In the genomic region with DNA sequence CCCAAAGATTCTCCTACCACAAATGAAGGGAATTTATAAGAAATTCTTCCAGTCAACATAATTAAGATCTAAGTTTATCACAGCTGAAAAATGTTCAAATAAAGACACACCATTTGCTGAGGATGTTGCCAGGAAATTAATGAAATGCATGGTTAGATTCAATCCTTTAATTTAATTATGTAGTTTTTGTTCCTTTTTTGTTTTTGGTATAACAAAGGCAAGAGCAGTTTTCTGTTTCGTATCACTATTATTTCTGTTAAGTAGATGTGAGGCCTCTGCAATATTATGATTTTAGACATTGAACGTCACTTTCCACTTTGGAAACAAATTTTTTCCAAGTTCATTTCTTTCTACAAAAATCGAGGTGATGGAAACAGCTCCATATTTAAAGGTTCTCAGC, we compare ENCODE assay signal across 2 cellular contexts.
TF ChIP-seq lines count a peak whose summit lies in the region.

No MANE protein-coding gene starts in this region.

TF ChIP-seq in GM23338, 12 proteins besides CTCF, POLR2A, EP300 and RAD21 (continued from another document):
- TF ChIP-seq, protein P1, sequence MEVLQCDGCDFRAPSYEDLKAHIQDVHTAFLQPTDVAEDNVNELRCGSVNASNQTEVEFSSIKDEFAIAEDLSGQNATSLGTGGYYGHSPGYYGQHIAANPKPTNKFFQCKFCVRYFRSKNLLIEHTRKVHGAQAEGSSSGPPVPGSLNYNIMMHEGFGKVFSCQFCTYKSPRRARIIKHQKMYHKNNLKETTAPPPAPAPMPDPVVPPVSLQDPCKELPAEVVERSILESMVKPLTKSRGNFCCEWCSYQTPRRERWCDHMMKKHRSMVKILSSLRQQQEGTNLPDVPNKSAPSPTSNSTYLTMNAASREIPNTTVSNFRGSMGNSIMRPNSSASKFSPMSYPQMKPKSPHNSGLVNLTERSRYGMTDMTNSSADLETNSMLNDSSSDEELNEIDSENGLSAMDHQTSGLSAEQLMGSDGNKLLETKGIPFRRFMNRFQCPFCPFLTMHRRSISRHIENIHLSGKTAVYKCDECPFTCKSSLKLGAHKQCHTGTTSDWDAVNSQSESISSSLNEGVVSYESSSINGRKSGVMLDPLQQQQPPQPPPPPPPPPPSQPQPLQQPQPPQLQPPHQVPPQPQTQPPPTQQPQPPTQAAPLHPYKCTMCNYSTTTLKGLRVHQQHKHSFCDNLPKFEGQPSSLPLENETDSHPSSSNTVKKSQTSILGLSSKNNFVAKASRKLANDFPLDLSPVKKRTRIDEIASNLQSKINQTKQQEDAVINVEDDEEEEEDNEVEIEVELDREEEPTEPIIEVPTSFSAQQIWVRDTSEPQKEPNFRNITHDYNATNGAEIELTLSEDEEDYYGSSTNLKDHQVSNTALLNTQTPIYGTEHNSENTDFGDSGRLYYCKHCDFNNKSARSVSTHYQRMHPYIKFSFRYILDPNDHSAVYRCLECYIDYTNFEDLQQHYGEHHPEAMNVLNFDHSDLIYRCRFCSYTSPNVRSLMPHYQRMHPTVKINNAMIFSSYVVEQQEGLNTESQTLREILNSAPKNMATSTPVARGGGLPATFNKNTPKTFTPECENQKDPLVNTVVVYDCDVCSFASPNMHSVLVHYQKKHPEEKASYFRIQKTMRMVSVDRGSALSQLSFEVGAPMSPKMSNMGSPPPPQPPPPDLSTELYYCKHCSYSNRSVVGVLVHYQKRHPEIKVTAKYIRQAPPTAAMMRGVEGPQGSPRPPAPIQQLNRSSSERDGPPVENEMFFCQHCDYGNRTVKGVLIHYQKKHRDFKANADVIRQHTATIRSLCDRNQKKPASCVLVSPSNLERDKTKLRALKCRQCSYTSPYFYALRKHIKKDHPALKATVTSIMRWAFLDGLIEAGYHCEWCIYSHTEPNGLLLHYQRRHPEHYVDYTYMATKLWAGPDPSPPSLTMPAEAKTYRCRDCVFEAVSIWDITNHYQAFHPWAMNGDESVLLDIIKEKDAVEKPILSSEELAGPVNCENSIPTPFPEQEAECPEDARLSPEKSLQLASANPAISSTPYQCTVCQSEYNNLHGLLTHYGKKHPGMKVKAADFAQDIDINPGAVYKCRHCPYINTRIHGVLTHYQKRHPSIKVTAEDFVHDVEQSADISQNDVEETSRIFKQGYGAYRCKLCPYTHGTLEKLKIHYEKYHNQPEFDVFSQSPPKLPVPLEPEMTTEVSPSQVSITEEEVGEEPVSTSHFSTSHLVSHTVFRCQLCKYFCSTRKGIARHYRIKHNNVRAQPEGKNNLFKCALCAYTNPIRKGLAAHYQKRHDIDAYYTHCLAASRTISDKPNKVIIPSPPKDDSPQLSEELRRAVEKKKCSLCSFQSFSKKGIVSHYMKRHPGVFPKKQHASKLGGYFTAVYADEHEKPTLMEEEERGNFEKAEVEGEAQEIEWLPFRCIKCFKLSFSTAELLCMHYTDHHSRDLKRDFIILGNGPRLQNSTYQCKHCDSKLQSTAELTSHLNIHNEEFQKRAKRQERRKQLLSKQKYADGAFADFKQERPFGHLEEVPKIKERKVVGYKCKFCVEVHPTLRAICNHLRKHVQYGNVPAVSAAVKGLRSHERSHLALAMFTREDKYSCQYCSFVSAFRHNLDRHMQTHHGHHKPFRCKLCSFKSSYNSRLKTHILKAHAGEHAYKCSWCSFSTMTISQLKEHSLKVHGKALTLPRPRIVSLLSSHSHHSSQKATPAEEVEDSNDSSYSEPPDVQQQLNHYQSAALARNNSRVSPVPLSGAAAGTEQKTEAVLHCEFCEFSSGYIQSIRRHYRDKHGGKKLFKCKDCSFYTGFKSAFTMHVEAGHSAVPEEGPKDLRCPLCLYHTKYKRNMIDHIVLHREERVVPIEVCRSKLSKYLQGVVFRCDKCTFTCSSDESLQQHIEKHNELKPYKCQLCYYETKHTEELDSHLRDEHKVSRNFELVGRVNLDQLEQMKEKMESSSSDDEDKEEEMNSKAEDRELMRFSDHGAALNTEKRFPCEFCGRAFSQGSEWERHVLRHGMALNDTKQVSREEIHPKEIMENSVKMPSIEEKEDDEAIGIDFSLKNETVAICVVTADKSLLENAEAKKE (CRISPR knock-in tag; IDR thresholded peaks at IDR 0.05), result no peak
- no peak for TF ChIP-seq POLR2AphosphoS5 (IDR thresholded peaks at IDR 0.05; ENCODE audit: low read depth)
- TF ChIP-seq EZH2 (IDR thresholded peaks at IDR 0.05; ENCODE audit: low read depth, unreplicated experiment), result no peak
- TF ChIP-seq NANOG (IDR thresholded peaks at IDR 0.05; ENCODE audit: borderline replicate concordance), result no peak
- TF ChIP-seq CREB1 (CRISPR knock-in tag; IDR thresholded peaks at IDR 0.05; ENCODE audit: low read depth), result no peak
- no peak for TF ChIP-seq EZH2phosphoT487 (IDR thresholded peaks at IDR 0.05; ENCODE audit: unreplicated experiment)
- TF ChIP-seq, protein P2, sequence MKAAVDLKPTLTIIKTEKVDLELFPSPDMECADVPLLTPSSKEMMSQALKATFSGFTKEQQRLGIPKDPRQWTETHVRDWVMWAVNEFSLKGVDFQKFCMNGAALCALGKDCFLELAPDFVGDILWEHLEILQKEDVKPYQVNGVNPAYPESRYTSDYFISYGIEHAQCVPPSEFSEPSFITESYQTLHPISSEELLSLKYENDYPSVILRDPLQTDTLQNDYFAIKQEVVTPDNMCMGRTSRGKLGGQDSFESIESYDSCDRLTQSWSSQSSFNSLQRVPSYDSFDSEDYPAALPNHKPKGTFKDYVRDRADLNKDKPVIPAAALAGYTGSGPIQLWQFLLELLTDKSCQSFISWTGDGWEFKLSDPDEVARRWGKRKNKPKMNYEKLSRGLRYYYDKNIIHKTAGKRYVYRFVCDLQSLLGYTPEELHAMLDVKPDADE (IDR thresholded peaks at IDR 0.05), result no peak
- no peak for TF ChIP-seq ZNF114 (CRISPR knock-in tag; IDR thresholded peaks at IDR 0.05)
- TF ChIP-seq, protein P3, sequence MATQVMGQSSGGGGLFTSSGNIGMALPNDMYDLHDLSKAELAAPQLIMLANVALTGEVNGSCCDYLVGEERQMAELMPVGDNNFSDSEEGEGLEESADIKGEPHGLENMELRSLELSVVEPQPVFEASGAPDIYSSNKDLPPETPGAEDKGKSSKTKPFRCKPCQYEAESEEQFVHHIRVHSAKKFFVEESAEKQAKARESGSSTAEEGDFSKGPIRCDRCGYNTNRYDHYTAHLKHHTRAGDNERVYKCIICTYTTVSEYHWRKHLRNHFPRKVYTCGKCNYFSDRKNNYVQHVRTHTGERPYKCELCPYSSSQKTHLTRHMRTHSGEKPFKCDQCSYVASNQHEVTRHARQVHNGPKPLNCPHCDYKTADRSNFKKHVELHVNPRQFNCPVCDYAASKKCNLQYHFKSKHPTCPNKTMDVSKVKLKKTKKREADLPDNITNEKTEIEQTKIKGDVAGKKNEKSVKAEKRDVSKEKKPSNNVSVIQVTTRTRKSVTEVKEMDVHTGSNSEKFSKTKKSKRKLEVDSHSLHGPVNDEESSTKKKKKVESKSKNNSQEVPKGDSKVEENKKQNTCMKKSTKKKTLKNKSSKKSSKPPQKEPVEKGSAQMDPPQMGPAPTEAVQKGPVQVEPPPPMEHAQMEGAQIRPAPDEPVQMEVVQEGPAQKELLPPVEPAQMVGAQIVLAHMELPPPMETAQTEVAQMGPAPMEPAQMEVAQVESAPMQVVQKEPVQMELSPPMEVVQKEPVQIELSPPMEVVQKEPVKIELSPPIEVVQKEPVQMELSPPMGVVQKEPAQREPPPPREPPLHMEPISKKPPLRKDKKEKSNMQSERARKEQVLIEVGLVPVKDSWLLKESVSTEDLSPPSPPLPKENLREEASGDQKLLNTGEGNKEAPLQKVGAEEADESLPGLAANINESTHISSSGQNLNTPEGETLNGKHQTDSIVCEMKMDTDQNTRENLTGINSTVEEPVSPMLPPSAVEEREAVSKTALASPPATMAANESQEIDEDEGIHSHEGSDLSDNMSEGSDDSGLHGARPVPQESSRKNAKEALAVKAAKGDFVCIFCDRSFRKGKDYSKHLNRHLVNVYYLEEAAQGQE (IDR thresholded peaks at IDR 0.05; ENCODE audit: unreplicated experiment), result no peak
- TF ChIP-seq STAT1 (IDR thresholded peaks at IDR 0.05; ENCODE audit: unreplicated experiment), result no peak

TF ChIP-seq in GM12878, 131 proteins besides CTCF, POLR2A, EP300 and RAD21 (continued from another document and continues in another):
- TF ChIP-seq SMC3 (IDR thresholded peaks at IDR 0.05; ENCODE audit: borderline replicate concordance, low read length), result no peak
- no peak for TF ChIP-seq CBX3 (IDR thresholded peaks at IDR 0.05; ENCODE audit: borderline replicate concordance, low read depth)
- peak; percentile 91 for TF ChIP-seq MTA2 (IDR thresholded peaks at IDR 0.05; ENCODE audit: low read depth)
- TF ChIP-seq ATF7 (IDR thresholded peaks at IDR 0.05; ENCODE audit: low read depth), result peak; percentile 30; the same call in 1 of the 2 replicates
- TF ChIP-seq NR2F1 (conservative IDR thresholded peaks at IDR 0.05), result no peak
- TF ChIP-seq WRNIP1 (IDR thresholded peaks at IDR 0.05; ENCODE audit: borderline replicate concordance, low read depth, low read length), result no peak
- TF ChIP-seq IKZF1 (conservative IDR thresholded peaks at IDR 0.05), result 0 out of 2 replicates have a peak, but pooled peaks have one; percentile 24
- no peak for TF ChIP-seq ZNF207 (IDR thresholded peaks at IDR 0.05; ENCODE audit: borderline replicate concordance)
- no peak for TF ChIP-seq YY1 (IDR thresholded peaks at IDR 0.05; ENCODE audit: low read depth, low read length)
- TF ChIP-seq, protein P4, sequence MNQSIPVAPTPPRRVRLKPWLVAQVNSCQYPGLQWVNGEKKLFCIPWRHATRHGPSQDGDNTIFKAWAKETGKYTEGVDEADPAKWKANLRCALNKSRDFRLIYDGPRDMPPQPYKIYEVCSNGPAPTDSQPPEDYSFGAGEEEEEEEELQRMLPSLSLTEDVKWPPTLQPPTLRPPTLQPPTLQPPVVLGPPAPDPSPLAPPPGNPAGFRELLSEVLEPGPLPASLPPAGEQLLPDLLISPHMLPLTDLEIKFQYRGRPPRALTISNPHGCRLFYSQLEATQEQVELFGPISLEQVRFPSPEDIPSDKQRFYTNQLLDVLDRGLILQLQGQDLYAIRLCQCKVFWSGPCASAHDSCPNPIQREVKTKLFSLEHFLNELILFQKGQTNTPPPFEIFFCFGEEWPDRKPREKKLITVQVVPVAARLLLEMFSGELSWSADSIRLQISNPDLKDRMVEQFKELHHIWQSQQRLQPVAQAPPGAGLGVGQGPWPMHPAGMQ (IDR thresholded peaks at IDR 0.05; ENCODE audit: borderline replicate concordance), result no peak
- TF ChIP-seq, protein P5, sequence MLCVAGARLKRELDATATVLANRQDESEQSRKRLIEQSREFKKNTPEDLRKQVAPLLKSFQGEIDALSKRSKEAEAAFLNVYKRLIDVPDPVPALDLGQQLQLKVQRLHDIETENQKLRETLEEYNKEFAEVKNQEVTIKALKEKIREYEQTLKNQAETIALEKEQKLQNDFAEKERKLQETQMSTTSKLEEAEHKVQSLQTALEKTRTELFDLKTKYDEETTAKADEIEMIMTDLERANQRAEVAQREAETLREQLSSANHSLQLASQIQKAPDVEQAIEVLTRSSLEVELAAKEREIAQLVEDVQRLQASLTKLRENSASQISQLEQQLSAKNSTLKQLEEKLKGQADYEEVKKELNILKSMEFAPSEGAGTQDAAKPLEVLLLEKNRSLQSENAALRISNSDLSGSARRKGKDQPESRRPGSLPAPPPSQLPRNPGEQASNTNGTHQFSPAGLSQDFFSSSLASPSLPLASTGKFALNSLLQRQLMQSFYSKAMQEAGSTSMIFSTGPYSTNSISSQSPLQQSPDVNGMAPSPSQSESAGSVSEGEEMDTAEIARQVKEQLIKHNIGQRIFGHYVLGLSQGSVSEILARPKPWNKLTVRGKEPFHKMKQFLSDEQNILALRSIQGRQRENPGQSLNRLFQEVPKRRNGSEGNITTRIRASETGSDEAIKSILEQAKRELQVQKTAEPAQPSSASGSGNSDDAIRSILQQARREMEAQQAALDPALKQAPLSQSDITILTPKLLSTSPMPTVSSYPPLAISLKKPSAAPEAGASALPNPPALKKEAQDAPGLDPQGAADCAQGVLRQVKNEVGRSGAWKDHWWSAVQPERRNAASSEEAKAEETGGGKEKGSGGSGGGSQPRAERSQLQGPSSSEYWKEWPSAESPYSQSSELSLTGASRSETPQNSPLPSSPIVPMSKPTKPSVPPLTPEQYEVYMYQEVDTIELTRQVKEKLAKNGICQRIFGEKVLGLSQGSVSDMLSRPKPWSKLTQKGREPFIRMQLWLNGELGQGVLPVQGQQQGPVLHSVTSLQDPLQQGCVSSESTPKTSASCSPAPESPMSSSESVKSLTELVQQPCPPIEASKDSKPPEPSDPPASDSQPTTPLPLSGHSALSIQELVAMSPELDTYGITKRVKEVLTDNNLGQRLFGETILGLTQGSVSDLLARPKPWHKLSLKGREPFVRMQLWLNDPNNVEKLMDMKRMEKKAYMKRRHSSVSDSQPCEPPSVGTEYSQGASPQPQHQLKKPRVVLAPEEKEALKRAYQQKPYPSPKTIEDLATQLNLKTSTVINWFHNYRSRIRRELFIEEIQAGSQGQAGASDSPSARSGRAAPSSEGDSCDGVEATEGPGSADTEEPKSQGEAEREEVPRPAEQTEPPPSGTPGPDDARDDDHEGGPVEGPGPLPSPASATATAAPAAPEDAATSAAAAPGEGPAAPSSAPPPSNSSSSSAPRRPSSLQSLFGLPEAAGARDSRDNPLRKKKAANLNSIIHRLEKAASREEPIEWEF (IDR thresholded peaks at IDR 0.05; ENCODE audit: insufficient replicate concordance, low read depth, low read length), result no peak
- TF ChIP-seq SUPT20H (IDR thresholded peaks at IDR 0.05; ENCODE audit: borderline replicate concordance, control insufficient read depth, low read depth, low read length), result no peak
- TF ChIP-seq, protein P6, sequence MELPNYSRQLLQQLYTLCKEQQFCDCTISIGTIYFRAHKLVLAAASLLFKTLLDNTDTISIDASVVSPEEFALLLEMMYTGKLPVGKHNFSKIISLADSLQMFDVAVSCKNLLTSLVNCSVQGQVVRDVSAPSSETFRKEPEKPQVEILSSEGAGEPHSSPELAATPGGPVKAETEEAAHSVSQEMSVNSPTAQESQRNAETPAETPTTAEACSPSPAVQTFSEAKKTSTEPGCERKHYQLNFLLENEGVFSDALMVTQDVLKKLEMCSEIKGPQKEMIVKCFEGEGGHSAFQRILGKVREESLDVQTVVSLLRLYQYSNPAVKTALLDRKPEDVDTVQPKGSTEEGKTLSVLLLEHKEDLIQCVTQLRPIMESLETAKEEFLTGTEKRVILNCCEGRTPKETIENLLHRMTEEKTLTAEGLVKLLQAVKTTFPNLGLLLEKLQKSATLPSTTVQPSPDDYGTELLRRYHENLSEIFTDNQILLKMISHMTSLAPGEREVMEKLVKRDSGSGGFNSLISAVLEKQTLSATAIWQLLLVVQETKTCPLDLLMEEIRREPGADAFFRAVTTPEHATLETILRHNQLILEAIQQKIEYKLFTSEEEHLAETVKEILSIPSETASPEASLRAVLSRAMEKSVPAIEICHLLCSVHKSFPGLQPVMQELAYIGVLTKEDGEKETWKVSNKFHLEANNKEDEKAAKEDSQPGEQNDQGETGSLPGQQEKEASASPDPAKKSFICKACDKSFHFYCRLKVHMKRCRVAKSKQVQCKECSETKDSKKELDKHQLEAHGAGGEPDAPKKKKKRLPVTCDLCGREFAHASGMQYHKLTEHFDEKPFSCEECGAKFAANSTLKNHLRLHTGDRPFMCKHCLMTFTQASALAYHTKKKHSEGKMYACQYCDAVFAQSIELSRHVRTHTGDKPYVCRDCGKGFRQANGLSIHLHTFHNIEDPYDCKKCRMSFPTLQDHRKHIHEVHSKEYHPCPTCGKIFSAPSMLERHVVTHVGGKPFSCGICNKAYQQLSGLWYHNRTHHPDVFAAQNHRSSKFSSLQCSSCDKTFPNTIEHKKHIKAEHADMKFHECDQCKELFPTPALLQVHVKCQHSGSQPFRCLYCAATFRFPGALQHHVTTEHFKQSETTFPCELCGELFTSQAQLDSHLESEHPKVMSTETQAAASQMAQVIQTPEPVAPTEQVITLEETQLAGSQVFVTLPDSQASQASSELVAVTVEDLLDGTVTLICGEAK (IDR thresholded peaks at IDR 0.05; ENCODE audit: borderline replicate concordance), result no peak
- no peak for TF ChIP-seq NBN (IDR thresholded peaks at IDR 0.05)
- TF ChIP-seq SP1 (IDR thresholded peaks at IDR 0.05; ENCODE audit: low read depth, low read length), result no peak
- no peak for TF ChIP-seq CREM (IDR thresholded peaks at IDR 0.05; ENCODE audit: low read depth)
